8 cellular contexts compared by ENCODE assay signal in the genomic region with DNA sequence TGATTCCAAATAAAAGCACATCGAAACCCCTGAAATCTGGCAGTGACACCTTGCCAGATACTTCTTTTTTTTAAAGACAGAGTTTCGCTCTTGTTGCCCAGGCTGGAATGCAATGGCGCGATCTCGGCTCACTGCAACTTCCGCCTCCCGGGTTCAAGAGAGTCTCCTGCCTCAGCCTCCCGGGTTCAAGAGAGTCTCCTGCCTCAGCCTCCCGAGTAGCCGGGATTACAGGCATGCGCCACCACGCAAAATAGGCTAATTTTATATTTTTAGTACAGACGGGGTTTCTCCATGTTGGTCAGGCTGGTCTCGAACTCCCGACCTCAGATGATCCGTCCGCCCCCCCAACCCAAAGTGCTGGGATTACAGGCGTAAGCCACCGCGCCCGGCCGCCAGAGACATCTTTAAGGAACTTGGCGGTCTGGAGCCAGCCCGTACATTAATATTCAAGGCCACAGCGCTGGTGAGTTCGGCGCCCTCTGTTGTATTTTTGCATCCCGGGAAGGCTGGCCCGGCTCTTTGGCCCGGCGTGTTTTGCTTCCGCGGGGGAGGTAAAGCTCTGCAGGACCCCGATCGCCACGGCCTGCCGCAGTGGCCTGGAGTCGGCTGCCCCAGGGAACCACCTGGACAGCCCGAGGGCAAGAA. TPM values are rescaled to one million over a fixed set of nuclear protein-coding genes. Genes with fewer than 3 reads are reported as not detected.
DNase-seq lines count a peak whose midpoint lies in the region; ATAC-seq and TF ChIP-seq lines count a peak whose summit lies in the region.
"Not testable (repeated sequence)": the region's sequence is repeated elsewhere in the genome, so short reads cannot be mapped to it uniquely, and the experiment has no call there.

No MANE protein-coding gene starts in this region.

- H3K9me3 Mint-ChIP-seq in activated B cell treated with CpG ODN at 0.5 μM for 24 hours; glutamatergic neuron (ENCODE audit: unreplicated experiment); type B pancreatic cell: not testable (repeated sequence)

- peaks cover 0 to 18% of the 10 kb centered on the region in 2 donors for H3K4me1 ChIP-seq in lung (ENCODE audit: control insufficient read depth in 2 of 2, insufficient read depth in 2 of 2, low read length in 2 of 2)

- not testable (repeated sequence) for H3K27me3 ChIP-seq in lung (ENCODE audit: control insufficient read depth, insufficient read depth)

- H3K36me3 ChIP-seq in lung (ENCODE audit: control insufficient read depth in 2 of 2, insufficient read depth in 2 of 2, low read length in 2 of 2) = not testable (repeated sequence)

- ATAC-seq in activated B cell treated with CpG ODN at 0.5 μM for 24 hours (ENCODE audit: low read depth); lung (ENCODE audit: insufficient read depth, low FRiP score): not testable (repeated sequence)

- not testable (repeated sequence) for H3K9me3 ChIP-seq in lung (ENCODE audit: control insufficient read depth in 2 of 2, insufficient read depth in 1 of 2, low read length in 1 of 2)

- peak overlapping the region; percentile 62 for H3K4me3 ChIP-seq in lung

- WGBS in lung, 2 donors = 5 to 6% methylated on average over 39 of the region's 39 CpGs

- H3K27me3 Mint-ChIP-seq in activated B cell treated with CpG ODN at 0.5 μM for 24 hours = not testable (repeated sequence)
- H3K27me3 Mint-ChIP-seq in glutamatergic neuron (ENCODE audit: unreplicated experiment) = peaks cover 23% of the 10 kb centered on the region
- peaks cover 66% of the 10 kb centered on the region for H3K27me3 Mint-ChIP-seq in type B pancreatic cell

- POLR2A ChIA-PET in activated B cell treated with CpG ODN at 0.5 μM for 24 hours (lab: Charles Lee) = interaction anchor here (0.6 to 3.0 kb wide), 9 partner anchors 13 to 151 kb away, joined by 3 to 37 read pairs (median 8); no protein-coding TSS in a partner anchor

- peak overlapping the region; percentile 84 for H3K4me3 Mint-ChIP-seq in activated B cell treated with CpG ODN at 0.5 μM for 24 hours
- peak overlapping the region; percentile 64 for H3K4me3 Mint-ChIP-seq in glutamatergic neuron (ENCODE audit: unreplicated experiment)
- peak overlapping the region; percentile 85 for H3K4me3 Mint-ChIP-seq in type B pancreatic cell

- H3K27ac ChIP-seq in lung (ENCODE audit: low read depth in 1 of 2, low read length in 1 of 2) = peak overlapping the region; percentile 24 to 84

- TF ChIP-seq CTCF in activated B cell treated with CpG ODN at 0.5 μM for 24 hours (IDR thresholded peaks at IDR 0.05); glutamatergic neuron (IDR thresholded peaks at IDR 0.05; ENCODE audit: partially characterized antibody, unreplicated experiment); lung (IDR thresholded peaks at IDR 0.05; ENCODE audit: control extremely low read depth, extremely low read depth); type B pancreatic cell (conservative IDR thresholded peaks at IDR 0.05): not testable (repeated sequence)

- CTCF ChIA-PET in activated B cell treated with CpG ODN at 0.5 μM for 24 hours (lab: Charles Lee) = interaction anchor here (1.0 to 1.3 kb wide), 2 partner anchors 12 to 295 kb away, joined by 3 read pairs; no protein-coding TSS in a partner anchor

- H3K36me3 Mint-ChIP-seq in activated B cell treated with CpG ODN at 0.5 μM for 24 hours (ENCODE audit: low read depth); glutamatergic neuron (ENCODE audit: unreplicated experiment); type B pancreatic cell: not testable (repeated sequence)

- in situ Hi-C loops in Caki2 (cut with HindIII; ENCODE audit: low pct_unique_long_range_greater_than_20kb, low sequenced_read_pairs) = not testable (repeated sequence)

- intact Hi-C loops in activated B cell treated with CpG ODN at 0.5 μM for 24 hours (cut with micrococcal nuclease) = loop anchor here (2.0 to 10.0 kb wide), 6 partner anchors 13 to 1087 kb away; partner anchors contain the start of genes ACADSB and IKZF5
- intact Hi-C loops in posterior vena cava (cut with DNase I) = loop anchor here in 1 of 2 donors (10.0 kb wide), 1 partner anchor 291 kb away; no protein-coding TSS in a partner anchor

- DNase-seq in Caki2 (ENCODE audit: low read depth) = peak; percentile 50
- peak; percentile 55 for DNase-seq in M059J (ENCODE audit: low read depth)
- not testable (repeated sequence) for DNase-seq in activated B cell treated with CpG ODN at 0.5 μM for 24 hours; type B pancreatic cell (ENCODE audit: extremely low spot score, unreplicated experiment)
- DNase-seq in cerebellum (ENCODE audit: low spot score) = peak; percentile 20
- peak; percentile 31 for DNase-seq in glutamatergic neuron
- DNase-seq in lung (ENCODE audit: low spot score) = peak; percentile 47
- peak; percentile 86 for DNase-seq in posterior vena cava (ENCODE audit: low spot score)

- H3K4me1 Mint-ChIP-seq in activated B cell treated with CpG ODN at 0.5 μM for 24 hours (peaks cover 47% of the 10 kb centered on the region), glutamatergic neuron (ENCODE audit: low read depth, unreplicated experiment) (peaks cover 18% of the 10 kb centered on the region), type B pancreatic cell (ENCODE audit: unreplicated experiment) (peaks cover 41% of the 10 kb centered on the region)

- H3K27ac Mint-ChIP-seq in activated B cell treated with CpG ODN at 0.5 μM for 24 hours (peak overlapping the region; percentile 61), type B pancreatic cell (peak overlapping the region; percentile 92)
- not testable (repeated sequence) for H3K27ac Mint-ChIP-seq in glutamatergic neuron (ENCODE audit: unreplicated experiment)

RNA-seq across cellular contexts. Expression of gene CHST15, which starts 0.5 kb away (rescaled TPM):
- 17.9 and 27.1 TPM in 2 replicates for total RNA-seq in Caki2 (2014; rRNA removed; shearing (Covaris generic); ENCODE audit: low replicate concordance)
- 15.2 and 15.6 TPM in 2 replicates for total RNA-seq in M059J (2014; rRNA removed; shearing (Covaris generic))
- total RNA-seq in activated B cell treated with CpG ODN at 0.5 μM for 24 hours (12.1 and 13.8 TPM in 2 replicates), cerebellum (36.7 TPM), glutamatergic neuron (ENCODE audit: unreplicated experiment) (2.4 TPM), lung (10 to 100 TPM; 30.9 to 42.6 TPM), posterior vena cava (10 to 100 TPM; 25.8 to 30.1 TPM), type B pancreatic cell (ENCODE audit: low replicate concordance) (22.9 and 56.2 TPM in 2 replicates)
- 10 to 100 TPM in 1 of 2 donors, 1 to 10 TPM in 1; 5.4 to 45.3 TPM for polyA plus RNA-seq in lung
